Comparison of ENCODE assay signal across 13 cellular contexts in the genomic region with DNA sequence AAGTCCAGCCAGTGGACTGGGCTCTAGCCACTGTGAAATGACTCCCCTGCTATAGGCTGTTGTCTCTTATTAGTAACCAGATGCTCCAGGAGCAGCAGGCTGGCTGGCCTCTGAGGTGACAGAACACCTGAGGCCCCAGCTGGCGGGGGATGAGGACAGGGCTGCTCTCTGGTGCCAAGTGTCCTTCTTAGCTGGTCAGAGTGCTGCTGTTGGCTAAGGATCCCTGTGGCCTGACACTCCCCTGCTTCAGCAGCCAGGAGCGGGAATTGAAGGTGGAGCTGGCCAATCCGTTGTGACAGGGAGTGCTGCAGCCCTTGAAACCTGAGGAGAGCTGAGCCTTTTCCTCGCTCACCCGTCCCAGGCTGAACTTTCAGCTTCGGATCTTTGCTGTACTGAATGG. TPM values are rescaled to one million over a fixed set of nuclear protein-coding genes. Genes with fewer than 3 reads are reported as not detected.
DNase-seq lines count a peak whose midpoint lies in the region; ATAC-seq and TF ChIP-seq lines count a peak whose summit lies in the region.
"Had no signal": no experiment of that assay in that cellular context is flagged by ENCODE, and none has a peak within 500 bp of the region (broad histone marks: within the 10 kb centered on the region; RNA-seq: fewer than 3 reads in every experiment).

No MANE protein-coding gene starts in this region.

- H2AK5ac ChIP-seq in H9 (ENCODE audit: insufficient read length, low read length): no peak overlapping the region

- H3K36me3 ChIP-seq in cardiac muscle cell: no peaks in the 10 kb centered on the region

- H3K27ac ChIP-seq in H9 (ENCODE audit: insufficient read length, low read depth, low read length): no peak overlapping the region
- H3K27ac ChIP-seq in cardiac muscle cell: no peak overlapping the region

- no peak overlapping the region for H3K14ac ChIP-seq in H9 (ENCODE audit: insufficient read depth, low read length)

- no peak overlapping the region for H3T11ph ChIP-seq in H9 (ENCODE audit: low read length)

- no peak overlapping the region for H4K5ac ChIP-seq in H9 (ENCODE audit: insufficient read length, low read depth, low read length)

- H3K27me3 Mint-ChIP-seq in H9 (ENCODE audit: low read depth) (peaks cover 9% of the 10 kb centered on the region), type B pancreatic cell (peaks cover 9% of the 10 kb centered on the region)

- WGBS in H9 (ENCODE audit: extremely low coverage, insufficient read length, low lambda C conversion rate): no CpG with 5 or more reads among the region's 6 CpGs

- H2BK20ac ChIP-seq in H9 (ENCODE audit: low read depth, low read length, poor library complexity, severe bottlenecking): no peak overlapping the region

- H3K9me3 ChIP-seq in H9 (ENCODE audit: control insufficient read depth, low read depth, low read length) (no peaks in the 10 kb centered on the region), cardiac muscle cell (ENCODE audit: low read depth) (no peaks in the 10 kb centered on the region)

- no peak overlapping the region for H3K4ac ChIP-seq in H9 (ENCODE audit: low read depth, low read length)

- no peak overlapping the region for H2BK5ac ChIP-seq in H9 (ENCODE audit: insufficient read length, low read length)

- H3K27me3 ChIP-seq in H9 (ENCODE audit: insufficient read depth, low read length) (no peaks in the 10 kb centered on the region), cardiac muscle cell (no peaks in the 10 kb centered on the region)

- peak; percentile 84 for DNase-seq in H9
- DNase-seq in NCI-H524 (lab: John Stamatoyannopoulos, UW): peak; percentile 79 to 94
- peak; percentile 17 to 77 for DNase-seq in cardiac muscle cell (ENCODE audit: low read depth in 1 of 2, low spot score in 1 of 2)
- DNase-seq in renal cortical epithelial cell (ENCODE audit: low read depth): peak; percentile 18
- no peak for DNase-seq in stimulated activated CD4-positive, alpha-beta T cell treated with anti-CD3 and anti-CD28 coated beads, Interleukin-2, amount 100 ng/mL, for 24 hours
- no peak for DNase-seq in type B pancreatic cell (ENCODE audit: extremely low spot score, unreplicated experiment)
- DNase-seq in kidney glomerular epithelial cell (lab: John Stamatoyannopoulos, UW): no peak
- DNase-seq: activated CD4-positive, alpha-beta T cell treated with anti-CD3 and anti-CD28 coated beads, Interleukin-2, amount 10 ng/mL, durations not matched to agents 24 days and 14 days; HFFc6; NCI-H345; stimulated activated naive B cell treated with anti-CD40 and anti-IgM and Interleukin-4, amounts not matched to agents 10 μg/mL and 1 μg/mL and 100 μg/mL, for 72 hours had no signal

- no peak overlapping the region for H3K4me3 ChIP-seq in cardiac muscle cell

- H3K9me3 Mint-ChIP-seq in H9: no peaks in the 10 kb centered on the region
- no peaks in the 10 kb centered on the region for H3K9me3 Mint-ChIP-seq in type B pancreatic cell
- H3K9me3 Mint-ChIP-seq: HFFc6, nephron had no signal

- H3K4me3 Mint-ChIP-seq in H9: no peak overlapping the region
- H3K4me3 Mint-ChIP-seq in type B pancreatic cell: no peak overlapping the region
- H3K4me3 Mint-ChIP-seq: activated CD4-positive, alpha-beta T cell treated with anti-CD3 and anti-CD28 coated beads, Interleukin-2, amount 10 ng/mL, durations not matched to agents 24 days and 14 days; HFFc6; stimulated activated naive B cell treated with anti-CD40 and anti-IgM and Interleukin-4, amounts not matched to agents 10 μg/mL and 1 μg/mL and 100 μg/mL, for 72 hours had no signal

- no peak overlapping the region for H3K56ac ChIP-seq in H9 (ENCODE audit: insufficient read length, low read depth, low read length)

- H3K27ac Mint-ChIP-seq in H9 (no peak overlapping the region), type B pancreatic cell (no peak overlapping the region)
- H3K27ac Mint-ChIP-seq: activated CD4-positive, alpha-beta T cell treated with anti-CD3 and anti-CD28 coated beads, Interleukin-2, amount 10 ng/mL, durations not matched to agents 24 days and 14 days; HFFc6; nephron; stimulated activated naive B cell treated with anti-CD40 and anti-IgM and Interleukin-4, amounts not matched to agents 10 μg/mL and 1 μg/mL and 100 μg/mL, for 72 hours had no signal

- H3K4me1 Mint-ChIP-seq in H9 (peaks cover 17 to 26% of the 10 kb centered on the region in 2 experiments), type B pancreatic cell (ENCODE audit: unreplicated experiment) (peaks cover 8% of the 10 kb centered on the region)
- H3K4me1 Mint-ChIP-seq: stimulated activated naive B cell treated with anti-CD40 and anti-IgM and Interleukin-4, amounts not matched to agents 10 μg/mL and 1 μg/mL and 100 μg/mL, for 72 hours had no signal

- H4K91ac ChIP-seq in H9 (ENCODE audit: insufficient read length, low read depth, low read length): no peak overlapping the region

- no peaks in the 10 kb centered on the region for H3K79me1 ChIP-seq in H9 (ENCODE audit: insufficient read depth, low read depth, low read length, poor library complexity, severe bottlenecking)

- H2BK15ac ChIP-seq in H9 (ENCODE audit: low read depth, low read length): no peak overlapping the region

- no peak overlapping the region for H2BK120ac ChIP-seq in H9 (ENCODE audit: low read depth, low read length, poor library complexity, severe bottlenecking)

- H3K23me2 ChIP-seq in H9 (ENCODE audit: insufficient read length, low read depth, low read length, poor library complexity, severe bottlenecking): no peaks in the 10 kb centered on the region

- H3K4me1 ChIP-seq in H9 (ENCODE audit: insufficient read depth, low read length) (peaks cover 5% of the 10 kb centered on the region), cardiac muscle cell (ENCODE audit: low read depth) (peaks cover 4% of the 10 kb centered on the region)

- no peak overlapping the region for H2BK12ac ChIP-seq in H9 (ENCODE audit: insufficient read length, low read depth, low read length)

- no peak overlapping the region for H3K4me2 ChIP-seq in H9 (ENCODE audit: insufficient read depth, insufficient read length, low read length)

- ATAC-seq in GM21576 (IDR thresholded peaks at IDR 0.05; ENCODE audit: unreplicated experiment): no peak
- ATAC-seq: stimulated activated naive B cell treated with anti-CD40 and anti-IgM and Interleukin-4, amounts not matched to agents 10 μg/mL and 1 μg/mL and 100 μg/mL, for 72 hours had no signal

- H3K9ac ChIP-seq in H9 (ENCODE audit: extremely low read depth, insufficient read length, low read length): no peak overlapping the region

- H3K23ac ChIP-seq in H9 (ENCODE audit: insufficient read length, low read depth, low read length): no peak overlapping the region

- H3K18ac ChIP-seq in H9 (ENCODE audit: insufficient read length, low read depth, low read length): no peak overlapping the region

- H3K79me2 ChIP-seq in H9 (ENCODE audit: insufficient read depth, low read length): no peaks in the 10 kb centered on the region

- H4K8ac ChIP-seq in H9 (replicated peaks; ENCODE audit: insufficient read length, low read depth, low read length): no peak overlapping the region

- no peaks in the 10 kb centered on the region for H3K36me3 Mint-ChIP-seq in H9 (ENCODE audit: insufficient read depth in 1 of 3, low read depth in 3 of 3)
- no peaks in the 10 kb centered on the region for H3K36me3 Mint-ChIP-seq in type B pancreatic cell
- H3K36me3 Mint-ChIP-seq: stimulated activated naive B cell treated with anti-CD40 and anti-IgM and Interleukin-4, amounts not matched to agents 10 μg/mL and 1 μg/mL and 100 μg/mL, for 72 hours had no signal

- no peaks in the 10 kb centered on the region for H4K20me1 ChIP-seq in H9 (ENCODE audit: control insufficient read depth, insufficient read depth, insufficient read length)

- TF ChIP-seq CTCF in H9 (conservative IDR thresholded peaks at IDR 0.05) (no peak), cardiac muscle cell (IDR thresholded peaks at IDR 0.05; ENCODE audit: low read depth, low read length) (no peak), type B pancreatic cell (conservative IDR thresholded peaks at IDR 0.05) (no peak)

- no peak overlapping the region for H2AFZ ChIP-seq in H9 (ENCODE audit: low read length)

RNA-seq across cellular contexts. Expression of a gene that starts 30.7 kb away (rescaled TPM):
- 0.22 and 0.24 TPM in 2 replicates for total RNA-seq in H9 (2021)
- 0.09 and 0.42 TPM in 2 replicates for total RNA-seq in cardiac muscle cell
- polyA plus RNA-seq in cardiac muscle cell: 0.09 and 0.37 TPM in 2 replicates
- 0.69 and 3.9 TPM in 2 replicates for total RNA-seq in renal cortical epithelial cell
- 2.1 and 2.7 TPM in 2 replicates for total RNA-seq in type B pancreatic cell (ENCODE audit: low replicate concordance)

RNA-seq across cellular contexts. Expression of a gene that starts 45.8 kb away (rescaled TPM):
- total RNA-seq in H9 (2021): not detected in 2 replicates
- total RNA-seq in cardiac muscle cell: 0.67 and 1.8 TPM in 2 replicates
- polyA plus RNA-seq in cardiac muscle cell: 0.59 and 0.92 TPM in 2 replicates
- 12.9 and 126 TPM in 2 replicates for total RNA-seq in renal cortical epithelial cell
- 1.2 TPM in 1 of 2 replicates, not detected in the other for total RNA-seq in type B pancreatic cell (ENCODE audit: low replicate concordance)

Comparison
In these comparisons a context has a peak if more than half of its experiments do, and no peak if none do; other contexts are left out.
1. DNase-seq: peak in H9 (single experiment), NCI-H524 (2 of 2), cardiac muscle cell (2 of 2) and renal cortical epithelial cell (single experiment); none in stimulated activated CD4-positive, alpha-beta T cell treated with anti-CD3 and anti-CD28 coated beads, Interleukin-2, amount 100 ng/mL, for 24 hours (0 of 2), type B pancreatic cell (single experiment) and kidney glomerular epithelial cell (single experiment).